Comparison of ENCODE assay signal across 8 cellular contexts in the genomic region with DNA sequence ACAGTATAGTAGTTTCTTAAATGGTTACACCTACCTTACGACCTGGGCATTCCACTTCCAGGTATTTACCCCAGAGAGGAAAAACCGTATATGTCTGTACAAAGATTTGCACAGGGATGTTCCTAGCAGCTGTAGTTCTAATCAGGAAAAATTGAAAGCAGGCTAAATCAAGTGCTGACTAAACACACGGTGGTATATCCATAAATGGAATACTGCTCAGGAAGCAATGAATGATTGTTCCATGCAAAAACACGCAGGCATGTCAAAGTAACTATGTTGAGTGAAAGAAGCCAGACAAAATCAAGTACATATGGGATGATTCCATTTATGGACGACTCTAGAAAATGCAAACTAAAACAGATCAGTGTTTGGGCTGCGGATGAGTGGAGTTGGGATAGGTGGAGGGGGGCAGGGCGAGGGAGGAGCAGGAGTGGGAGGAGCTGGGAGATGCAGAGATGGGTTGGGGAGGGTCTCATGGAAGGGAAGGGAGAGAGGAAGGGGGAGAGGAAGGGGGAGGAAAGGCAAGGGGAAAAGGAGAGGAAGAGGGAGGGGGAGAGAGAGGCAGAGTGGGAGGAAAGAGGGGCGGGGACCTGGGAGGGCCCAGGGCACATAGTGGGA. TPM values are rescaled to one million over a fixed set of nuclear protein-coding genes. Genes with fewer than 3 reads are reported as not detected.
DNase-seq lines count a peak whose midpoint lies in the region; ATAC-seq and TF ChIP-seq lines count a peak whose summit lies in the region.

No MANE protein-coding gene starts in this region.

- peak overlapping the region; percentile 70 for H3K4me2 ChIP-seq in SK-N-SH

- POLR2A ChIA-PET in SK-N-SH (lab: Yijun Ruan, JAX), result interaction anchor here (0.6 kb wide), 2 partner anchors 25 to 191 kb away, joined by 3 read pairs; no protein-coding TSS in a partner anchor

- no peaks in the 10 kb centered on the region for H3K27me3 ChIP-seq in SK-N-SH (ENCODE audit: insufficient read depth)
- no peaks in the 10 kb centered on the region for H3K27me3 ChIP-seq in esophagus squamous epithelium
- no peaks in the 10 kb centered on the region for H3K27me3 ChIP-seq in sigmoid colon

- H3K4me1 ChIP-seq in SK-N-SH (ENCODE audit: control insufficient read depth in 1 of 2, insufficient read depth in 2 of 2, low read depth in 1 of 2, low read length in 1 of 2) (peaks cover 1 to 11% of the 10 kb centered on the region in 2 experiments; a peak in 3 of 4 replicates), esophagus squamous epithelium (peaks cover 0 to 46% (median 22%) of the 10 kb centered on the region in 3 donors), sigmoid colon (peaks cover 0 to 17% (median 12%) of the 10 kb centered on the region in 4 donors)

- TF ChIP-seq EP300 in SK-N-SH (IDR thresholded peaks at IDR 0.05; ENCODE audit: borderline replicate concordance in 1 of 2, low read depth in 1 of 2, low read length in 1 of 2) (no peak), sigmoid colon (IDR thresholded peaks at IDR 0.05) (no peak)

- peak overlapping the region; percentile 38 to 61; a peak in 3 of 4 replicates for H3K4me3 ChIP-seq in SK-N-SH (ENCODE audit: low read depth in 2 of 2, low read length in 1 of 2)
- peak overlapping the region; percentile 78 to 91 (median 84) for H3K4me3 ChIP-seq in esophagus squamous epithelium
- H3K4me3 ChIP-seq in sigmoid colon, result peak overlapping the region; percentile 21 to 95 (median 68)

- TF ChIP-seq POLR2A in esophagus squamous epithelium (IDR thresholded peaks at IDR 0.05), result no peak
- TF ChIP-seq POLR2A in sigmoid colon (IDR thresholded peaks at IDR 0.05), result no peak

- WGBS in SK-N-SH (ENCODE audit: low lambda C conversion rate), result 21% methylated on average over 8 of the region's 8 CpGs
- WGBS in esophagus squamous epithelium, 2 donors, result 6 to 11% methylated on average over 7 of the region's 8 CpGs
- 11 to 36% methylated on average over 8 of the region's 8 CpGs for WGBS in sigmoid colon, 2 donors

- H3K36me3 ChIP-seq in SK-N-SH (replicated peaks in 1 of 2; ENCODE audit: control insufficient read depth in 1 of 2, insufficient read depth in 2 of 2, low read length in 1 of 2), result no peaks in the 10 kb centered on the region
- H3K36me3 ChIP-seq in esophagus squamous epithelium, result no peaks in the 10 kb centered on the region
- no peaks in the 10 kb centered on the region for H3K36me3 ChIP-seq in sigmoid colon

- TF ChIP-seq RAD21 in SK-N-SH (IDR thresholded peaks at IDR 0.05; ENCODE audit: low read length), result no peak

- DNase-seq in GM10266 (ENCODE audit: extremely low spot score) (peak; percentile 16), SK-N-SH (no peak), esophagus squamous epithelium (lab: John Stamatoyannopoulos, UW) (no peak), sigmoid colon (no peak), hepatic stellate cell (ENCODE audit: low spot score) (no peak)

- intact Hi-C loops in esophagus squamous epithelium (cut with DNase I), result no loop called here
- intact Hi-C loops in sigmoid colon (cut with DNase I), result loop anchor here (5.0 to 10.0 kb wide), 8 partner anchors 342 to 1920 kb away; partner anchors contain the start of genes BMI1, DNAJC1, ENKUR and OTUD1

- no peaks in the 10 kb centered on the region for H4K20me1 ChIP-seq in SK-N-SH (ENCODE audit: insufficient read depth)

- H3F3A ChIP-seq in SK-N-SH (replicated peaks; ENCODE audit: insufficient read depth), result peaks cover 10% of the 10 kb centered on the region

- CTCF ChIA-PET in SK-N-SH (lab: Yijun Ruan, JAX), result interaction anchor here (0.8 to 1.7 kb wide), 2 partner anchors 14 to 65 kb away, joined by 3 read pairs; no protein-coding TSS in a partner anchor

- ATAC-seq in HG03097 (IDR thresholded peaks at IDR 0.05; ENCODE audit: low FRiP score, unreplicated experiment) (no peak), HG02938 (IDR thresholded peaks at IDR 0.05; ENCODE audit: unreplicated experiment) (no peak), GM18519 (IDR thresholded peaks at IDR 0.05; ENCODE audit: low FRiP score, unreplicated experiment) (no peak)

- no peak overlapping the region for H3K9ac ChIP-seq in SK-N-SH

- peak overlapping the region; percentile 97 for H2AFZ ChIP-seq in SK-N-SH (ENCODE audit: low read depth)

- TF ChIP-seq CTCF in GM10266 (IDR thresholded peaks at IDR 0.05; ENCODE audit: control insufficient read depth, insufficient read depth, low read depth, missing control alignments) (no peak), SK-N-SH (IDR thresholded peaks at IDR 0.05) (no peak), esophagus squamous epithelium (IDR thresholded peaks at IDR 0.05) (no peak), sigmoid colon (IDR thresholded peaks at IDR 0.05) (no peak)

- peak overlapping the region in 1 of 2 experiments; percentile 56; a peak in 2 of 4 replicates for H3K27ac ChIP-seq in SK-N-SH (ENCODE audit: low read depth in 2 of 2, low read length in 1 of 2)
- peak overlapping the region; percentile 90 to 97 (median 94) for H3K27ac ChIP-seq in esophagus squamous epithelium
- H3K27ac ChIP-seq in sigmoid colon, result peak overlapping the region; percentile 90 to 99 (median 96)

- H3K9me2 ChIP-seq in SK-N-SH, result no peaks in the 10 kb centered on the region

- H3K79me2 ChIP-seq in SK-N-SH (ENCODE audit: insufficient read depth), result peaks cover 30% of the 10 kb centered on the region

- H3K9me3 ChIP-seq in SK-N-SH (no peaks in the 10 kb centered on the region; the same call in 1 of the 2 replicates), esophagus squamous epithelium (no peaks in the 10 kb centered on the region), sigmoid colon (peaks cover 0 to 4% (median 0%) of the 10 kb centered on the region in 4 donors)

TF ChIP-seq in SK-N-SH, 30 proteins besides CTCF, POLR2A, EP300 and RAD21:
- TF ChIP-seq POLR2AphosphoS5 (IDR thresholded peaks at IDR 0.05; ENCODE audit: low read depth, low read length), result no peak
- no peak for TF ChIP-seq MXI1 (IDR thresholded peaks at IDR 0.05; ENCODE audit: low read depth, low read length)

RNA-seq across cellular contexts. Expression of gene MSRB2, which starts 0.5 kb away (rescaled TPM):
- polyA plus RNA-seq in SK-N-SH (2012; rRNA removed) (42.3 and 44.0 TPM in 2 replicates), sigmoid colon (10 to 100 TPM; 16.6 to 22.4 (median 17.4) TPM)
- polyA plus RNA-seq in SK-N-SH (2012; cell fraction: cytosol; rRNA removed), result 44.9 and 47.2 TPM in 2 replicates
- polyA plus RNA-seq in SK-N-SH (2012; cell fraction: nucleus; rRNA removed), result 31.6 and 39.4 TPM in 2 replicates
- total RNA-seq in esophagus squamous epithelium (10 to 100 TPM in 2 of 4 donors, 1 to 10 TPM in 2; 8.7 to 19.3 (median 13.7) TPM), sigmoid colon (10 to 100 TPM; 32.7 to 56.3 (median 47.0) TPM)
